Comparison of ENCODE assay signal across 9 cellular contexts in genomic region chr15:67023517-67024321, GRCh38. TPM values are rescaled to one million over a fixed set of nuclear protein-coding genes. Genes with fewer than 3 reads are reported as not detected.
A peak's percentile ranks its signal among the peaks of the same experiment; 100 is the strongest.
DNase-seq lines count a peak whose midpoint lies in the region; TF ChIP-seq lines count a peak whose summit lies in the region.
"Had no signal": no experiment of that assay in that cellular context is flagged by ENCODE, and none has a peak within 500 bp of the region (broad histone marks: within the 10 kb centered on the region; RNA-seq: fewer than 3 reads in every experiment).

No MANE protein-coding gene starts in this region.

- TF ChIP-seq CTCF in fibroblast of lung (conservative IDR thresholded peaks at IDR 0.05 in 1 of 2, IDR thresholded peaks at IDR 0.05 in 1 of 2; ENCODE audit: low read depth in 1 of 2, low read length in 2 of 2), result no peak
- no peak for TF ChIP-seq CTCF in osteoblast (IDR thresholded peaks at IDR 0.05; ENCODE audit: extremely low read depth, low read depth, low read length)

- H3K9me3 Mint-ChIP-seq in CD4-positive, alpha-beta memory T cell, result no peaks in the 10 kb centered on the region

- H3K9me3 ChIP-seq in BLaER1 (no peaks in the 10 kb centered on the region), fibroblast of lung (ENCODE audit: control insufficient read depth, insufficient read depth, low read depth, low read length) (no peaks in the 10 kb centered on the region), osteoblast (ENCODE audit: low read depth, low read length) (no peaks in the 10 kb centered on the region)
- no peaks in the 10 kb centered on the region for H3K9me3 ChIP-seq in CD4-positive, alpha-beta memory T cell (ENCODE audit: control insufficient read depth in 1 of 2, low read length in 2 of 2)

- no peak overlapping the region for H3K4me3 Mint-ChIP-seq in CD4-positive, alpha-beta memory T cell

- H3K4me2 ChIP-seq in BLaER1 (peak overlapping the region; percentile 70), fibroblast of lung (ENCODE audit: extremely low read depth, insufficient read depth, low read length) (peak overlapping the region; percentile 65), osteoblast (ENCODE audit: insufficient read depth, low read length) (peak overlapping the region; percentile 81)

- H3K36me3 Mint-ChIP-seq in CD4-positive, alpha-beta memory T cell, result no peaks in the 10 kb centered on the region

- H3K36me3 ChIP-seq in BLaER1 (no peaks in the 10 kb centered on the region), fibroblast of lung (ENCODE audit: control insufficient read depth, insufficient read depth, low read length) (no peaks in the 10 kb centered on the region), osteoblast (ENCODE audit: insufficient read depth, low read length) (no peaks in the 10 kb centered on the region), H7 (replicated peaks; ENCODE audit: control insufficient read depth, insufficient read depth, low read length) (no peaks in the 10 kb centered on the region)
- no peaks in the 10 kb centered on the region for H3K36me3 ChIP-seq in CD4-positive, alpha-beta memory T cell (ENCODE audit: insufficient read depth, low read length)

- H3K79me2 ChIP-seq in fibroblast of lung (ENCODE audit: control insufficient read depth, insufficient read depth, low read length), result no peaks in the 10 kb centered on the region
- H3K79me2 ChIP-seq in osteoblast (ENCODE audit: insufficient read depth, low read length), result no peaks in the 10 kb centered on the region

- peak; percentile 75 for DNase-seq in RPMI8226
- DNase-seq in fibroblast of lung (ENCODE audit: low read depth in 2 of 2), result no peak
- no peak for DNase-seq in osteoblast (ENCODE audit: insufficient read length, low spot score, missing footprints)
- no peak for DNase-seq in H7
- DNase-seq in CD4-positive, alpha-beta memory T cell, result no peak
- no peak for DNase-seq in NCI-H82 (lab: John Stamatoyannopoulos, UW)
- DNase-seq in cortex of kidney (lab: John Stamatoyannopoulos, UW), result no peak
- DNase-seq: KG1 had no signal

- no peaks in the 10 kb centered on the region for H3K27me3 Mint-ChIP-seq in CD4-positive, alpha-beta memory T cell

- peak overlapping the region in 1 of 7 donors; percentile 41 for H3K27ac Mint-ChIP-seq in CD4-positive, alpha-beta memory T cell

- peaks cover 27% of the 10 kb centered on the region for H3K4me1 ChIP-seq in BLaER1
- peaks cover 32% of the 10 kb centered on the region for H3K4me1 ChIP-seq in fibroblast of lung (ENCODE audit: control insufficient read depth, extremely low read depth, insufficient read depth, low read length)
- peaks cover 40% of the 10 kb centered on the region for H3K4me1 ChIP-seq in osteoblast (ENCODE audit: insufficient read depth, low read length)
- H3K4me1 ChIP-seq in CD4-positive, alpha-beta memory T cell (ENCODE audit: insufficient read depth, low read length), result no peaks in the 10 kb centered on the region

- peaks cover 0 to 3% (median under 1%) of the 10 kb centered on the region in 4 donors for H3K4me1 Mint-ChIP-seq in CD4-positive, alpha-beta memory T cell

- H3K27me3 ChIP-seq in BLaER1 (no peaks in the 10 kb centered on the region), fibroblast of lung (ENCODE audit: control insufficient read depth, insufficient read depth, low read length) (no peaks in the 10 kb centered on the region), osteoblast (ENCODE audit: insufficient read depth, low read length) (no peaks in the 10 kb centered on the region), H7 (ENCODE audit: control insufficient read depth, insufficient read depth, low read length) (no peaks in the 10 kb centered on the region)
- H3K27me3 ChIP-seq in CD4-positive, alpha-beta memory T cell (ENCODE audit: insufficient read depth, low read length), result no peaks in the 10 kb centered on the region

- H3K9ac ChIP-seq in BLaER1, result no peak overlapping the region
- H3K9ac ChIP-seq in fibroblast of lung (ENCODE audit: insufficient read depth, low read length), result no peak overlapping the region

- H3K4me3 ChIP-seq in BLaER1, result no peak overlapping the region
- no peak overlapping the region for H3K4me3 ChIP-seq in fibroblast of lung (replicated peaks in 1 of 4; ENCODE audit: control extremely low read depth in 1 of 4, insufficient read depth in 1 of 4, low read depth in 3 of 4, low read length in 4 of 4)
- H3K4me3 ChIP-seq in osteoblast (ENCODE audit: insufficient read depth, low read length), result peak overlapping the region; percentile 33
- H3K4me3 ChIP-seq in H7 (ENCODE audit: insufficient read depth, low read depth, low read length), result no peak overlapping the region
- no peak overlapping the region for H3K4me3 ChIP-seq in CD4-positive, alpha-beta memory T cell (ENCODE audit: low read length in 2 of 2)

- H2AFZ ChIP-seq in fibroblast of lung (ENCODE audit: low read length), result no peak overlapping the region
- H2AFZ ChIP-seq in osteoblast (ENCODE audit: low read length), result no peak overlapping the region

- H3K27ac ChIP-seq in BLaER1 (no peak overlapping the region), fibroblast of lung (ENCODE audit: insufficient read depth, low read length) (peak overlapping the region; percentile 67), osteoblast (ENCODE audit: low read depth, low read length) (peak overlapping the region; percentile 88)
- H3K27ac ChIP-seq in CD4-positive, alpha-beta memory T cell (ENCODE audit: low read depth, low read length), result no peak overlapping the region

- CTCF ChIA-PET in CD4-positive, alpha-beta memory T cell (lab: Charles Lee; ENCODE audit: partially characterized antibody), result no interaction called here

- intact Hi-C loops in CD4-positive, alpha-beta memory T cell (cut with micrococcal nuclease), result no loop called here

- POLR2A ChIA-PET in CD4-positive, alpha-beta memory T cell (lab: Charles Lee; ENCODE audit: partially characterized antibody), result no interaction called here

- H4K20me1 ChIP-seq in BLaER1 (no peaks in the 10 kb centered on the region), fibroblast of lung (ENCODE audit: control insufficient read depth, extremely low read depth, insufficient read depth, low read length) (no peaks in the 10 kb centered on the region), osteoblast (ENCODE audit: insufficient read depth, low read length) (no peaks in the 10 kb centered on the region)

RNA-seq across cellular contexts. Expression of gene SMAD3, which starts 41.7 kb away (rescaled TPM):
- total RNA-seq in fibroblast of lung (48.8 and 69.9 TPM in 2 replicates), osteoblast (41.8 and 60.1 TPM in 2 replicates)
- 173 and 210 TPM in 2 replicates for polyA plus RNA-seq in fibroblast of lung
- polyA plus RNA-seq in fibroblast of lung (2012), result 201 and 211 TPM in 2 replicates
- polyA minus RNA-seq in fibroblast of lung (ENCODE audit: low replicate concordance), result 738 and 1,027 TPM in 2 replicates
- 29.2 and 30.8 TPM in 2 replicates for total RNA-seq in H7 (2014; rRNA removed; shearing (Covaris generic))
- total RNA-seq in CD4-positive, alpha-beta memory T cell, result 100 to 1,000 TPM; 189 to 197 TPM
- 10 to 100 TPM; 14.6 to 31.9 TPM for polyA plus RNA-seq in CD4-positive, alpha-beta memory T cell

Comparison
In these comparisons a context has a peak if more than half of its experiments do, and no peak if none do; other contexts are left out.
1. H3K27ac ChIP-seq: peak in fibroblast of lung (single experiment) and osteoblast (single experiment); none in BLaER1 (single experiment) and CD4-positive, alpha-beta memory T cell (single experiment).
2. Peak in every context shown above with its lines, with median percentiles within 50 percentile points of each other: H3K4me2 ChIP-seq.